ENCODE assay signal across 1 cellular context in genomic region chr9:130054428-130054786, GRCh38.
TF ChIP-seq lines count a peak whose summit lies in the region.

No MANE protein-coding gene starts in this region.

TF ChIP-seq in IMR-90, 13 proteins besides CTCF, POLR2A, EP300 and RAD21 (continued from another document):
- TF ChIP-seq USF2 (IDR thresholded peaks at IDR 0.05; ENCODE audit: low read depth, low read length) (peak; percentile 33; the same call in 1 of the 2 replicates), NFE2L2 (IDR thresholded peaks at IDR 0.05; ENCODE audit: low read depth, low read length) (no peak), MAFK (IDR thresholded peaks at IDR 0.05; ENCODE audit: low read depth, low read length) (no peak), RCOR1 (IDR thresholded peaks at IDR 0.05; ENCODE audit: insufficient replicate concordance, low read length) (no peak), BHLHE40 (IDR thresholded peaks at IDR 0.05; ENCODE audit: low read depth, low read length) (no peak)
TF ChIP-seq in IMR-90: peak in this region for 2.
